ENCODE assay signal across 8 cellular contexts in the genomic region with DNA sequence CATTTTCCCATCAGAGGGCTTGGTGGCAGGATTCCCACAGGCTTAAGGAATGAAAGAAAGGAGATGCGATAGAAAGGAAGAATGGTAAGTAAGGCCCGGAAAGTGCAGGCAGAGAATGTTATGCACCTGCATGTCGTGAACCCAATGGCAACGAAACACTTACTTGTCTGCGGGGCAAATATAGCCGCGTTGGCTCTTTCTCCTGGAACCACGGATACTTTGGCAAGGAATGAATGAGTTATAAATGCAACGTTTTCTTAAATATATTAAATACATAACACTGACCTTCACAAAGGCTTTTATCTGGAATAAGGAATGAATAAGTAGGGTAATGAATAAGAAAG.
DNase-seq lines count a peak whose midpoint lies in the region; ATAC-seq, FAIRE-seq and TF ChIP-seq lines count a peak whose summit lies in the region.

No MANE protein-coding gene starts in this region.

- no peak overlapping the region for H3K27ac ChIP-seq in MM.1S (ENCODE audit: low read length)
- no peak overlapping the region for H3K27ac ChIP-seq in H1 (ENCODE audit: low read depth, low read length)

- peak overlapping the region; percentile 41 to 83 for H3K4me3 Mint-ChIP-seq in CD14-positive monocyte

- H3K4ac ChIP-seq in H1 (replicated peaks; ENCODE audit: insufficient read length, low read depth, low read length) = no peak overlapping the region

- H2BK12ac ChIP-seq in H1 (ENCODE audit: low read depth, low read length) = no peak overlapping the region

- H3K27me3 ChIP-seq in MM.1S (replicated peaks; ENCODE audit: insufficient read depth, low read length) (no peaks in the 10 kb centered on the region), H1 (replicated peaks in 1 of 4; ENCODE audit: control insufficient read depth in 3 of 4, extremely low read depth in 1 of 4, insufficient read depth in 3 of 4, low read length in 3 of 4) (peaks cover 0 to 9% (median 2%) of the 10 kb centered on the region in 4 experiments; a peak in 4 of 7 replicates), neuron (ENCODE audit: insufficient read depth, low read length) (peaks cover 3% of the 10 kb centered on the region)

- no peak for TF ChIP-seq RAD21 in H1 (IDR thresholded peaks at IDR 0.05 in 1 of 2, conservative IDR thresholded peaks at IDR 0.05 in 1 of 2; ENCODE audit: low read depth in 2 of 2, low read length in 2 of 2)

- no peak for TF ChIP-seq POLR2A in H1 (IDR thresholded peaks at IDR 0.05; ENCODE audit: control extremely low read depth in 1 of 2, low read depth in 2 of 2, low read length in 2 of 2)

- DNase-seq in CD14-positive monocyte (ENCODE audit: low spot score) (no peak), MM.1S (no peak), H1 (ENCODE audit: low read depth in 1 of 2, low spot score in 2 of 2) (no peak), foreskin melanocyte (no peak), DMS79 treated with DMSO at 0.1 percent for 48 hours (lab: John Stamatoyannopoulos, UW) (no peak), T-helper 9 cell (no peak)

- no peak overlapping the region for H2BK120ac ChIP-seq in H1 (replicated peaks; ENCODE audit: low read depth, low read length)

- no peak overlapping the region for H3K14ac ChIP-seq in H1 (ENCODE audit: insufficient read length)

- TF ChIP-seq CTCF in CD14-positive monocyte (IDR thresholded peaks at IDR 0.05) = peak; percentile 64
- no peak for TF ChIP-seq CTCF in MM.1S (IDR thresholded peaks at IDR 0.05; ENCODE audit: low read length)
- TF ChIP-seq CTCF in H1 (IDR thresholded peaks at IDR 0.05; ENCODE audit: control extremely low read depth in 1 of 3, insufficient read depth in 1 of 3, low read depth in 1 of 3, low read length in 3 of 3) = no peak

- H4K5ac ChIP-seq in H1 (ENCODE audit: insufficient read length, low read depth, low read length) = no peak overlapping the region

- H2BK20ac ChIP-seq in H1 (ENCODE audit: low read length) = no peak overlapping the region

- H3K79me2 ChIP-seq in MM.1S (ENCODE audit: low read length) (no peaks in the 10 kb centered on the region), H1 (ENCODE audit: control insufficient read depth in 1 of 2, insufficient read depth in 2 of 2, low read length in 2 of 2) (no peaks in the 10 kb centered on the region)

- no peak overlapping the region for H3K27ac Mint-ChIP-seq in CD14-positive monocyte

- H3K18ac ChIP-seq in H1 (ENCODE audit: extremely low read depth, low read length) = no peak overlapping the region

- no peak for ATAC-seq in esophagus mucosa

- no peak overlapping the region for H2BK15ac ChIP-seq in H1 (ENCODE audit: low read length)

- no peaks in the 10 kb centered on the region for H3F3A ChIP-seq in MM.1S (ENCODE audit: insufficient read depth, low read length)

- POLR2A ChIA-PET in H1 (lab: Charles Lee; ENCODE audit: partially characterized antibody) = interaction anchor here (1.4 kb wide), 1 partner anchor 345 kb away, joined by 4 read pairs; no protein-coding TSS in a partner anchor

- FAIRE-seq in H1 (lab: Jason Lieb, UNC) = peak; percentile 62

- H2AK5ac ChIP-seq in H1 (ENCODE audit: low read depth, low read length) = no peak overlapping the region

- H3K23ac ChIP-seq in H1 (ENCODE audit: insufficient read length) = no peak overlapping the region

- H3K4me1 ChIP-seq in MM.1S (ENCODE audit: low read length) (no peaks in the 10 kb centered on the region), H1 (replicated peaks in 1 of 4; ENCODE audit: control insufficient read depth in 3 of 4, insufficient read depth in 4 of 4, low read length in 3 of 4) (peaks cover 0 to 13% (median 1%) of the 10 kb centered on the region in 4 experiments; a peak in 3 of 7 replicates), neuron (ENCODE audit: insufficient read depth, low read length) (peaks cover 27% of the 10 kb centered on the region)

- CTCF ChIA-PET in H1 (lab: Charles Lee; ENCODE audit: partially characterized antibody) = interaction anchor here (0.7 to 5.6 kb wide), 24 partner anchors 9 to 642 kb away, joined by 3 to 44 read pairs (median 4); no protein-coding TSS in a partner anchor

- no peaks in the 10 kb centered on the region for H3K79me1 ChIP-seq in H1 (ENCODE audit: low read depth, low read length)

- peak overlapping the region; percentile 30; the same call in 1 of the 2 replicates for H3K4me2 ChIP-seq in MM.1S (ENCODE audit: low read depth, low read length)
- H3K4me2 ChIP-seq in H1 (ENCODE audit: insufficient read depth in 1 of 2, low read depth in 2 of 2, low read length in 2 of 2) = peak overlapping the region in 1 of 2 experiments; percentile 62

- H3K4me3 ChIP-seq in MM.1S (ENCODE audit: low read length) = peak overlapping the region; percentile 49; the same call in 1 of the 2 replicates
- H3K4me3 ChIP-seq in H1 (ENCODE audit: extremely low read depth in 1 of 4, insufficient read depth in 2 of 4, low read depth in 3 of 4, low read length in 4 of 4) = peak overlapping the region in 2 of 4 experiments; percentile 51 to 58; a peak in 4 of 8 replicates
- H3K4me3 ChIP-seq in neuron (ENCODE audit: low read length) = peak overlapping the region; percentile 58

- H3K23me2 ChIP-seq in H1 (ENCODE audit: low read depth, low read length) = no peaks in the 10 kb centered on the region; the same call in 1 of the 2 replicates

- TF ChIP-seq EP300 in H1 (IDR thresholded peaks at IDR 0.05; ENCODE audit: borderline replicate concordance in 1 of 2, low read depth in 2 of 2, low read length in 2 of 2) = no peak

- no peak overlapping the region for H2BK5ac ChIP-seq in H1 (ENCODE audit: low read depth, low read length)

- H2AFZ ChIP-seq in MM.1S (ENCODE audit: low read length) (no peak overlapping the region), H1 (ENCODE audit: low read length) (no peak overlapping the region), neuron (ENCODE audit: low read depth, low read length) (peak overlapping the region; percentile 84)

- H3K9me3 ChIP-seq in MM.1S (replicated peaks; ENCODE audit: insufficient read depth, low read length) = no peaks in the 10 kb centered on the region
- no peaks in the 10 kb centered on the region for H3K9me3 ChIP-seq in H1 (ENCODE audit: insufficient read depth in 2 of 2, low read depth in 1 of 2, low read length in 1 of 2)
- no peaks in the 10 kb centered on the region for H3K9me3 ChIP-seq in neuron (ENCODE audit: low read length)

- H3K56ac ChIP-seq in H1 (replicated peaks; ENCODE audit: insufficient read length, low read depth, low read length) = no peak overlapping the region

- H3K9ac ChIP-seq in MM.1S (ENCODE audit: low read length) (no peak overlapping the region), H1 (replicated peaks in 1 of 4; ENCODE audit: extremely low read depth in 1 of 4, low read depth in 3 of 4, low read length in 3 of 4) (no peak overlapping the region)

- peaks cover 0 to 7% (median 2%) of the 10 kb centered on the region in 7 donors for H3K9me3 Mint-ChIP-seq in CD14-positive monocyte

- H3K4me1 Mint-ChIP-seq in CD14-positive monocyte = peaks cover 30% of the 10 kb centered on the region

- intact Hi-C loops in CD14-positive monocyte (cut with micrococcal nuclease) = loop anchor here (2.0 to 10.0 kb wide), 4 partner anchors 260 to 606 kb away; a partner anchor contains a TSS

- H3K9me2 ChIP-seq in MM.1S (replicated peaks; ENCODE audit: insufficient read depth, low read length) = no peaks in the 10 kb centered on the region

- H4K8ac ChIP-seq in H1 (ENCODE audit: extremely low read depth, insufficient read depth, low read length) = no peak overlapping the region

- no peak overlapping the region for H4K91ac ChIP-seq in H1 (replicated peaks; ENCODE audit: insufficient read length, low read length)

- no peaks in the 10 kb centered on the region for H4K20me1 ChIP-seq in MM.1S (ENCODE audit: insufficient read depth, low read length)
- no peaks in the 10 kb centered on the region for H4K20me1 ChIP-seq in H1 (replicated peaks in 1 of 2; ENCODE audit: control insufficient read depth in 1 of 2, insufficient read depth in 2 of 2, low read length in 2 of 2)

- H3K36me3 ChIP-seq in MM.1S (replicated peaks; ENCODE audit: insufficient read depth, low read length) = no peaks in the 10 kb centered on the region
- no peaks in the 10 kb centered on the region for H3K36me3 ChIP-seq in H1 (ENCODE audit: control insufficient read depth in 2 of 4, insufficient read depth in 4 of 4, low read length in 3 of 4)
- H3K36me3 ChIP-seq in neuron (ENCODE audit: insufficient read depth, low read length) = no peaks in the 10 kb centered on the region

- 50% methylated on average over 9 of the region's 9 CpGs; no CpG with 5 or more reads in 1 of the 2 experiments for WGBS in H1 (ENCODE audit: extremely low coverage in 1 of 2, insufficient coverage in 1 of 2, insufficient read length in 1 of 2, insufficient replicate concordance in 2 of 2, low coverage in 1 of 2, low lambda C conversion rate in 2 of 2, missing lambda C conversion rate in 1 of 2), 2 experiments

- peaks cover 15 to 22% (median 21%) of the 10 kb centered on the region in 3 donors for H3K27me3 Mint-ChIP-seq in CD14-positive monocyte (ENCODE audit: low read depth in 3 of 3)

- H3K36me3 Mint-ChIP-seq in CD14-positive monocyte = peaks cover 0 to 4% of the 10 kb centered on the region in 2 donors

TF ChIP-seq in H1, 55 proteins besides CTCF, POLR2A, EP300 and RAD21:
- TF ChIP-seq POU5F1 (IDR thresholded peaks at IDR 0.05; ENCODE audit: low read depth, low read length) = no peak
- no peak for TF ChIP-seq TAF7 (optimal IDR thresholded peaks at IDR 0.05; ENCODE audit: borderline replicate concordance, low read depth, low read length)
- no peak for TF ChIP-seq NANOG (IDR thresholded peaks at IDR 0.05; ENCODE audit: insufficient read depth, low read depth, low read length, poor library complexity, severe bottlenecking)
- peak; percentile 1 for TF ChIP-seq ASH2L (IDR thresholded peaks at IDR 0.05; ENCODE audit: low read length)
- no peak for TF ChIP-seq SUZ12 (IDR thresholded peaks at IDR 0.05; ENCODE audit: low read length)
- no peak for TF ChIP-seq TBP (IDR thresholded peaks at IDR 0.05; ENCODE audit: low read depth, low read length)
- no peak for TF ChIP-seq CHD2 (IDR thresholded peaks at IDR 0.05; ENCODE audit: low read length)
